Comparison of ENCODE assay signal across 2 cellular contexts in genomic region chr17:44924107-44924544, GRCh38.
TF ChIP-seq lines count a peak whose summit lies in the region.

No MANE protein-coding gene starts in this region.

TF ChIP-seq in SK-N-SH, 30 proteins besides CTCF, POLR2A, EP300 and RAD21 (continued from another document):
- no peak for TF ChIP-seq RCOR1 (IDR thresholded peaks at IDR 0.05; ENCODE audit: low read length)

TF ChIP-seq in SK-N-SH treated with all-trans-retinoic acid at 6 μM for 48 hours, 23 proteins besides CTCF, POLR2A, EP300 and RAD21 (continued from another document):
- no peak for TF ChIP-seq CSRNP3 (CRISPR knock-in tag; IDR thresholded peaks at IDR 0.05)
- TF ChIP-seq OSR1 (CRISPR knock-in tag; IDR thresholded peaks at IDR 0.05) = no peak
- no peak for TF ChIP-seq ZFP30 (CRISPR knock-in tag; IDR thresholded peaks at IDR 0.05)
- TF ChIP-seq, protein P1, sequence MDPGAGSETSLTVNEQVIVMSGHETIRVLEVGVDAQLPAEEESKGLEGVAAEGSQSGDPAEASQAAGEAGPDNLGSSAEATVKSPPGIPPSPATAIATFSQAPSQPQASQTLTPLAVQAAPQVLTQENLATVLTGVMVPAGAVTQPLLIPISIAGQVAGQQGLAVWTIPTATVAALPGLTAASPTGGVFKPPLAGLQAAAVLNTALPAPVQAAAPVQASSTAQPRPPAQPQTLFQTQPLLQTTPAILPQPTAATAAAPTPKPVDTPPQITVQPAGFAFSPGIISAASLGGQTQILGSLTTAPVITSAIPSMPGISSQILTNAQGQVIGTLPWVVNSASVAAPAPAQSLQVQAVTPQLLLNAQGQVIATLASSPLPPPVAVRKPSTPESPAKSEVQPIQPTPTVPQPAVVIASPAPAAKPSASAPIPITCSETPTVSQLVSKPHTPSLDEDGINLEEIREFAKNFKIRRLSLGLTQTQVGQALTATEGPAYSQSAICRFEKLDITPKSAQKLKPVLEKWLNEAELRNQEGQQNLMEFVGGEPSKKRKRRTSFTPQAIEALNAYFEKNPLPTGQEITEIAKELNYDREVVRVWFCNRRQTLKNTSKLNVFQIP (CRISPR knock-in tag; IDR thresholded peaks at IDR 0.05; ENCODE audit: borderline replicate concordance, low read depth) = no peak
